ENCODE assay signal across 31 cellular contexts in genomic region chr9:132591244-132591643, GRCh38.
DNase-seq lines count a peak whose midpoint lies in the region; ATAC-seq lines count a peak whose summit lies in the region.
"Had no signal": no experiment of that assay in that cellular context is flagged by ENCODE, and none has a peak within 500 bp of the region (broad histone marks: within the 10 kb centered on the region; RNA-seq: fewer than 3 reads in every experiment).

No MANE protein-coding gene starts in this region.

- H3K9ac ChIP-seq in HUES48 (ENCODE audit: low read depth, low read length) (no peak overlapping the region), iPS-20b (ENCODE audit: low read depth, low read length) (peak overlapping the region; percentile 53; the same call in 1 of the 2 replicates)
- H3K9ac ChIP-seq: GM23248 had no signal

- H3K36me3 ChIP-seq in HUES48 (ENCODE audit: control insufficient read depth, insufficient read depth, low read length) (peaks cover 14% of the 10 kb centered on the region; the same call in 1 of the 2 replicates), iPS-20b (ENCODE audit: insufficient read depth, low read depth, low read length) (peaks cover 20% of the 10 kb centered on the region)
- H3K36me3 ChIP-seq: neutrophil had no signal

- no peak for ATAC-seq in HG03571 (IDR thresholded peaks at IDR 0.05; ENCODE audit: unreplicated experiment)
- ATAC-seq: sciatic nerve had no signal

- peak; percentile 54 for DNase-seq in D341Med (ENCODE audit: low spot score)
- peak; percentile 68 for DNase-seq in ecto neural progenitor cell (ENCODE audit: low spot score)
- DNase-seq in NCI-H2227 (lab: John Stamatoyannopoulos, UW; ENCODE audit: unreplicated experiment): no peak
- no peak for DNase-seq in NCI-H2029 treated with DMSO at 0.1 percent for 48 hours (lab: John Stamatoyannopoulos, UW)
- DNase-seq in caudate nucleus (lab: John Stamatoyannopoulos, UW): no peak
- DNase-seq: activated CD4-positive, alpha-beta T cell treated with anti-CD3 and anti-CD28 coated beads, Interleukin-2, amount 50 U/mL, for 48 hours; activated CD8-positive, alpha-beta memory T cell treated with anti-CD3 and anti-CD28 coated beads, Interleukin-2, amount 50 U/mL, for 4 hours; activated naive CD4-positive, alpha-beta T cell treated with anti-CD3 and anti-CD28 coated beads for 36 hours; AML-193; amniotic stem cell; brain microvascular endothelial cell; Calu3; CD4-positive, CD25-positive, alpha-beta regulatory T cell; DND-41; GM23248; hippocampal formation; kidney; MV-4-11; NCI-H1436 treated with DMSO at 0.1 percent for 48 hours; NCI-H446 treated with DMSO at 0.1 percent for 48 hours; psoas muscle; stimulated activated CD4-positive, alpha-beta T cell treated with anti-CD3 and anti-CD28 coated beads, Interleukin-12 subunit alpha, Interleukin-12 subunit beta, amount 100 ng/mL, for 4 hours; stimulated activated CD4-positive, alpha-beta T cell treated with anti-CD3 and anti-CD28 coated beads, Interleukin-2, amount 100 ng/mL, for 48 hours; T-helper 1 cell; thyroid gland had no signal

- H3K27me3 ChIP-seq in HUES48 (ENCODE audit: control insufficient read depth, insufficient read depth, low read length): peaks cover 74% of the 10 kb centered on the region
- H3K27me3 ChIP-seq in iPS-20b (ENCODE audit: insufficient read depth, low read length): peaks cover 79% of the 10 kb centered on the region

- H3K4me3 ChIP-seq in HUES48 (ENCODE audit: low read depth, low read length) (peak overlapping the region; percentile 45), iPS-20b (ENCODE audit: low read length) (peak overlapping the region; percentile 66)
- H3K4me3 ChIP-seq: GM23248, psoas muscle, SK-N-MC, thyroid gland had no signal

- no peaks in the 10 kb centered on the region for H3K9me3 ChIP-seq in HUES48 (ENCODE audit: control insufficient read depth, insufficient read depth, low read length)
- peaks cover 3% of the 10 kb centered on the region; the same call in 1 of the 2 replicates for H3K9me3 ChIP-seq in iPS-20b (ENCODE audit: insufficient read depth, low read depth, low read length)
- H3K9me3 ChIP-seq: neutrophil, psoas muscle, thyroid gland had no signal

- H3K4me1 ChIP-seq in HUES48 (ENCODE audit: control insufficient read depth, insufficient read depth, low read length): peaks cover 25% of the 10 kb centered on the region
- peaks cover 20% of the 10 kb centered on the region; the same call in 1 of the 2 replicates for H3K4me1 ChIP-seq in iPS-20b (ENCODE audit: insufficient read depth, low read length)
- H3K4me1 ChIP-seq: psoas muscle had no signal

- H3K27ac ChIP-seq in HUES48 (ENCODE audit: low read depth, low read length) (peak overlapping the region; percentile 75), iPS-20b (ENCODE audit: low read length) (peak overlapping the region; percentile 44), caudate nucleus (ENCODE audit: low read depth, low read length) (no peak overlapping the region)
- H3K27ac ChIP-seq: brain microvascular endothelial cell, GM23248, neutrophil, psoas muscle, SK-N-MC, thyroid gland had no signal

Comparison
In these comparisons a context has a peak if more than half of its experiments do, and no peak if none do; other contexts are left out.
1. DNase-seq: peak in D341Med (single experiment) and ecto neural progenitor cell (single experiment); none in NCI-H2227 (single experiment), NCI-H2029 treated with DMSO at 0.1 percent for 48 hours (single experiment) and caudate nucleus (0 of 61).